1 cellular context compared by ENCODE assay signal in the genomic region with DNA sequence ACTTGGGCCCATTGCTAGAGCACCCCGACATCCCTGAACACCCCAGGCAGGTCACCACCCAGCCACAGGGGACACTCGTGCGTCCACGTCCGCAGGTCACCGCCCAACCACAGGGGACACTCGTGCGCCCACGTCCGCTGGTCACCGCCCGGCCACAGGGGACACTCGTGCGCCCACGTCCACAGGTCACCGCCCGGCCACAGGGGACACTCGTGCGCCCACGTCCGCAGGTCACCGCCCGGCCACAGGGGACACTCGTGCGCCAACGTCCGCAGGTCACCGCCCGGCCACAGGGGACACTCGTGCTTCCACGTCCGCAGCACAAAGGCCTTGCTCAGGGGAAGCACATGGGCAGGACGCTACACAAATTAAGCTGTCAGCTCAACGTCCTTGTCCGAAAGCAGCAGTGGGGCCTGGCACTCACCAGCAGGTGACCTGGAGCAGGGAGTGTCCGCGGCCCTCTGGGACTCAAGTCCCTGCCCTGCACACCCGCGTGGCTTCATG.
TF ChIP-seq lines count a peak whose summit lies in the region.

No MANE protein-coding gene starts in this region.

TF ChIP-seq in HepG2, 621 proteins besides CTCF, POLR2A, EP300 and RAD21 (continued from another document and continues in another):
- TF ChIP-seq ATF6 (CRISPR knock-in tag; conservative IDR thresholded peaks at IDR 0.05) = no peak
- TF ChIP-seq FOSL1 (CRISPR knock-in tag; IDR thresholded peaks at IDR 0.05; ENCODE audit: borderline replicate concordance) = no peak
- no peak for TF ChIP-seq TFE3 (CRISPR knock-in tag; IDR thresholded peaks at IDR 0.05)
- no peak for TF ChIP-seq SMARCC2 (IDR thresholded peaks at IDR 0.05)
- no peak for TF ChIP-seq ZXDC (CRISPR knock-in tag; IDR thresholded peaks at IDR 0.05)
- no peak for TF ChIP-seq ZNF180 (CRISPR knock-in tag; IDR thresholded peaks at IDR 0.05; ENCODE audit: borderline replicate concordance, low read depth)
- no peak for TF ChIP-seq ASH2L (IDR thresholded peaks at IDR 0.05; ENCODE audit: insufficient read length, low read depth, low read length)
- no peak for TF ChIP-seq MTF2 (CRISPR knock-in tag; IDR thresholded peaks at IDR 0.05; ENCODE audit: borderline replicate concordance)
- TF ChIP-seq SNRNP70 (IDR thresholded peaks at IDR 0.05; ENCODE audit: low read depth, low read length) = no peak
- no peak for TF ChIP-seq MIXL1 (CRISPR knock-in tag; IDR thresholded peaks at IDR 0.05)
- TF ChIP-seq NFE2L2 (IDR thresholded peaks at IDR 0.05; ENCODE audit: low read length) = no peak
- TF ChIP-seq ZNF142 (CRISPR knock-in tag; IDR thresholded peaks at IDR 0.05) = no peak
- TF ChIP-seq RARA (CRISPR knock-in tag; IDR thresholded peaks at IDR 0.05) = peak; percentile 69
- TF ChIP-seq ZNF713 (CRISPR knock-in tag; IDR thresholded peaks at IDR 0.05) = no peak
- peak; percentile 68; the same call in 1 of the 2 replicates for TF ChIP-seq GABPB1 (CRISPR knock-in tag; IDR thresholded peaks at IDR 0.05)
- TF ChIP-seq MLLT10 (CRISPR knock-in tag; IDR thresholded peaks at IDR 0.05) = no peak
- no peak for TF ChIP-seq ZNF703 (CRISPR knock-in tag; IDR thresholded peaks at IDR 0.05; ENCODE audit: borderline replicate concordance)
- TF ChIP-seq AHDC1 (CRISPR knock-in tag; IDR thresholded peaks at IDR 0.05; ENCODE audit: borderline replicate concordance) = no peak
- peak; percentile 34; the same call in 1 of the 2 replicates for TF ChIP-seq RBFOX2 (IDR thresholded peaks at IDR 0.05; ENCODE audit: low read depth, low read length)
- TF ChIP-seq ZNF644 (CRISPR knock-in tag; IDR thresholded peaks at IDR 0.05; ENCODE audit: low read depth) = no peak
- no peak for TF ChIP-seq ZNF782 (CRISPR knock-in tag; IDR thresholded peaks at IDR 0.05; ENCODE audit: borderline replicate concordance)
- peak; percentile 67; the same call in 1 of the 2 replicates for TF ChIP-seq ZNF138 (CRISPR knock-in tag; IDR thresholded peaks at IDR 0.05; ENCODE audit: low read depth)
- TF ChIP-seq NFIB (CRISPR knock-in tag; IDR thresholded peaks at IDR 0.05; ENCODE audit: borderline replicate concordance) = no peak
- no peak for TF ChIP-seq SSRP1 (CRISPR knock-in tag; IDR thresholded peaks at IDR 0.05)
- no peak for TF ChIP-seq ZNF260 (CRISPR knock-in tag; IDR thresholded peaks at IDR 0.05; ENCODE audit: borderline replicate concordance, low read depth)
- no peak for TF ChIP-seq SOX6 (IDR thresholded peaks at IDR 0.05)
- no peak; the same call in 1 of the 2 replicates for TF ChIP-seq SOX6 (CRISPR knock-in tag; IDR thresholded peaks at IDR 0.05)
- no peak for TF ChIP-seq ZNF501 (CRISPR knock-in tag; IDR thresholded peaks at IDR 0.05)
- TF ChIP-seq ZNF549 (CRISPR knock-in tag; IDR thresholded peaks at IDR 0.05) = no peak
- TF ChIP-seq ZNF598 (CRISPR knock-in tag; IDR thresholded peaks at IDR 0.05; ENCODE audit: borderline replicate concordance) = peak; percentile 74; the same call in 1 of the 2 replicates
- TF ChIP-seq, protein P1, sequence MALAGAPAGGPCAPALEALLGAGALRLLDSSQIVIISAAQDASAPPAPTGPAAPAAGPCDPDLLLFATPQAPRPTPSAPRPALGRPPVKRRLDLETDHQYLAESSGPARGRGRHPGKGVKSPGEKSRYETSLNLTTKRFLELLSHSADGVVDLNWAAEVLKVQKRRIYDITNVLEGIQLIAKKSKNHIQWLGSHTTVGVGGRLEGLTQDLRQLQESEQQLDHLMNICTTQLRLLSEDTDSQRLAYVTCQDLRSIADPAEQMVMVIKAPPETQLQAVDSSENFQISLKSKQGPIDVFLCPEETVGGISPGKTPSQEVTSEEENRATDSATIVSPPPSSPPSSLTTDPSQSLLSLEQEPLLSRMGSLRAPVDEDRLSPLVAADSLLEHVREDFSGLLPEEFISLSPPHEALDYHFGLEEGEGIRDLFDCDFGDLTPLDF (CRISPR knock-in tag; IDR thresholded peaks at IDR 0.05) = no peak
- TF ChIP-seq ZFP41 (CRISPR knock-in tag; IDR thresholded peaks at IDR 0.05; ENCODE audit: borderline replicate concordance) = no peak
- TF ChIP-seq ZNF83 (CRISPR knock-in tag; IDR thresholded peaks at IDR 0.05; ENCODE audit: borderline replicate concordance) = no peak
- no peak for TF ChIP-seq ZNF441 (CRISPR knock-in tag; IDR thresholded peaks at IDR 0.05; ENCODE audit: borderline replicate concordance)
- TF ChIP-seq SPEN (CRISPR knock-in tag; IDR thresholded peaks at IDR 0.05; ENCODE audit: low read depth) = no peak
- no peak for TF ChIP-seq PTBP1 (IDR thresholded peaks at IDR 0.05; ENCODE audit: low read depth, low read length, poor library complexity, severe bottlenecking)
- TF ChIP-seq LCORL (IDR thresholded peaks at IDR 0.05) = no peak
- no peak for TF ChIP-seq LCORL (CRISPR knock-in tag; IDR thresholded peaks at IDR 0.05)
- no peak for TF ChIP-seq ATM (IDR thresholded peaks at IDR 0.05; ENCODE audit: borderline replicate concordance)
- TF ChIP-seq ZNF12 (CRISPR knock-in tag; IDR thresholded peaks at IDR 0.05) = no peak
- TF ChIP-seq HDAC2 (CRISPR knock-in tag; IDR thresholded peaks at IDR 0.05) = peak; percentile 69
- TF ChIP-seq ZC3H13 (CRISPR knock-in tag; IDR thresholded peaks at IDR 0.05) = peak; percentile 69; the same call in 1 of the 2 replicates
- TF ChIP-seq BRD4 (CRISPR knock-in tag; IDR thresholded peaks at IDR 0.05) = no peak; the same call in 1 of the 2 replicates
- no peak for TF ChIP-seq NR3C1 (CRISPR knock-in tag; IDR thresholded peaks at IDR 0.05)
